In genomic region chr1:25487628-25488027, GRCh38 we compare ENCODE assay signal across 8 cellular contexts. TPM values are rescaled to one million over a fixed set of nuclear protein-coding genes. Genes with fewer than 3 reads are reported as not detected.
DNase-seq lines count a peak whose midpoint lies in the region; ATAC-seq, FAIRE-seq and TF ChIP-seq lines count a peak whose summit lies in the region.

No MANE protein-coding gene starts in this region.

- no peak overlapping the region for H3K27ac ChIP-seq in uterus

- no peaks in the 10 kb centered on the region for H3K9me3 Mint-ChIP-seq in nephron progenitor cell

- no peaks in the 10 kb centered on the region for H3K27me3 ChIP-seq in uterus

- H3K27ac Mint-ChIP-seq in nephron progenitor cell: no peak overlapping the region

- H3K27me3 Mint-ChIP-seq in nephron progenitor cell (ENCODE audit: low read depth, poor library complexity): no peaks in the 10 kb centered on the region

- H3K36me3 ChIP-seq in uterus: no peaks in the 10 kb centered on the region

- H3K4me3 ChIP-seq in astrocyte of the cerebellum (ENCODE audit: low read depth, low read length) (no peak overlapping the region), uterus (no peak overlapping the region)

- ATAC-seq in HG03039 (IDR thresholded peaks at IDR 0.05; ENCODE audit: unreplicated experiment): no peak
- no peak for ATAC-seq in HG02798 (IDR thresholded peaks at IDR 0.05; ENCODE audit: poor library complexity, unreplicated experiment)

- peaks cover 54% of the 10 kb centered on the region for H3K36me3 Mint-ChIP-seq in nephron progenitor cell (ENCODE audit: low read depth)

- no peak for TF ChIP-seq POLR2A in uterus (IDR thresholded peaks at IDR 0.05)

- intact Hi-C loops in uterus (cut with DNase I; ENCODE audit: low total_unique reads): no loop called here

- FAIRE-seq in D721Med (lab: Jason Lieb, UNC): no peak

- in situ Hi-C loops in astrocyte of the cerebellum (cut with HindIII; ENCODE audit: low sequenced_read_pairs): no loop called here

- TF ChIP-seq CTCF in D721Med (IDR thresholded peaks at IDR 0.05; ENCODE audit: insufficient read depth, missing control alignments): peak; percentile 36
- TF ChIP-seq CTCF in astrocyte of the cerebellum (IDR thresholded peaks at IDR 0.05; ENCODE audit: low read depth, low read length, missing control alignments): peak; percentile 46
- peak; percentile 34 for TF ChIP-seq CTCF in nephron progenitor cell (IDR thresholded peaks at IDR 0.05)
- TF ChIP-seq CTCF in uterus (IDR thresholded peaks at IDR 0.05): peak in 2 of 4 experiments; percentile 13 to 26

- H3K4me1 ChIP-seq in uterus: no peaks in the 10 kb centered on the region

- H3K9me3 ChIP-seq in uterus: no peaks in the 10 kb centered on the region

- no peak overlapping the region for H3K4me3 Mint-ChIP-seq in nephron progenitor cell

- peaks cover 7% of the 10 kb centered on the region for H3K4me1 Mint-ChIP-seq in nephron progenitor cell

- DNase-seq in D721Med (ENCODE audit: insufficient read length, low spot score) (no peak), MV-4-11 (lab: John Stamatoyannopoulos, UW) (peak; percentile 20), astrocyte of the cerebellum (ENCODE audit: low read depth) (no peak), nephron progenitor cell (no peak), uterus (no peak), hypothalamus (lab: John Stamatoyannopoulos, UW) (no peak)

RNA-seq across cellular contexts. Expression of gene LDLRAP1, which starts 55.8 kb away (rescaled TPM):
- 10 to 100 TPM in 1 of 4 donors, 1 to 10 TPM in 3; 1.2 to 26.6 (median 7.7) TPM for total RNA-seq in uterus

RNA-seq across cellular contexts. Expression of gene MACO1, which starts 56.9 kb away (rescaled TPM):
- total RNA-seq in uterus: 10 to 100 TPM; 15.4 to 26.8 (median 20.2) TPM
